In the genomic region with DNA sequence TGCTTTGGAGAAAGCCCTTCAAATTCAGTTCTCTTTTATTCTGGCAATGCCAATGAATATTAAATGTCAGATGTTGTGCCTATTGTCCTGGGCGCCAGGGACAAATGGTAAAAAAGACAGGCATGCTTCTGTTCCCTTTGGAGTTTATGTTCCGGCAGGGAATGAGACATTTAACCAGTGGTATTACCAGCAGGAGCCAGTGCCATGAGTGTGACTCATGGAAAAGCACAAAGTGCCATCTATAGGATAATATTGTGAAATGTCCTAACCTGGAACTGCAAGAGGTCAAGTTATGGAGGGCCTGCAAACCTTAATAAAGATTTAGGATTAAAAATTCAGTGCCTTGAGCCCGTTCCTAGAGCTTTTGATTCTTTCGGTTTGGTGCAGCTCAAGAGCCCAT, we compare ENCODE assay signal across 1 cellular context.
TF ChIP-seq lines count a peak whose summit lies in the region.

No MANE protein-coding gene starts in this region.

TF ChIP-seq in HCT116, 20 proteins besides CTCF, POLR2A, EP300 and RAD21 (continued from another document):
- TF ChIP-seq ZBTB33 (IDR thresholded peaks at IDR 0.05; ENCODE audit: extremely low read depth, insufficient replicate concordance, low read length) (no peak), EZH2 (IDR thresholded peaks at IDR 0.05) (no peak), YY1 (IDR thresholded peaks at IDR 0.05; ENCODE audit: extremely low read depth, insufficient replicate concordance, low read depth, low read length) (no peak), MAX (IDR thresholded peaks at IDR 0.05) (no peak), CBX3 (IDR thresholded peaks at IDR 0.05; ENCODE audit: low read depth) (no peak), POLR2AphosphoS5 (IDR thresholded peaks at IDR 0.05; ENCODE audit: low read depth, low read length) (no peak), ELF1 (IDR thresholded peaks at IDR 0.05; ENCODE audit: borderline replicate concordance, low read depth) (no peak), JUND (IDR thresholded peaks at IDR 0.05) (no peak), ATF3 (IDR thresholded peaks at IDR 0.05) (no peak), CEBPB (IDR thresholded peaks at IDR 0.05; ENCODE audit: low read depth) (no peak), EGR1 (IDR thresholded peaks at IDR 0.05; ENCODE audit: low read depth) (no peak), ZNF274 (IDR thresholded peaks at IDR 0.05; ENCODE audit: low read depth, low read length) (no peak)
